In genomic region chr3:487580-487979, GRCh38 we compare ENCODE assay signal across 19 cellular contexts.
"Had no signal": no experiment of that assay in that cellular context is flagged by ENCODE, and none has a peak within 500 bp of the region (broad histone marks: within the 10 kb centered on the region; RNA-seq: fewer than 3 reads in every experiment).

No MANE protein-coding gene starts in this region.

- H3K27ac ChIP-seq: gastrocnemius medialis, heart right ventricle, neutrophil, right atrium auricular region, sigmoid colon, skin epidermis, stomach, transverse colon had no signal

- ATAC-seq: effector memory CD8-positive, alpha-beta T cell; gastrocnemius medialis; heart right ventricle; left lobe of liver; mucosa of descending colon; naive thymus-derived CD8-positive, alpha-beta T cell; stimulated activated naive B cell treated with anti-CD40 and anti-IgM and Interleukin-4, amounts not matched to agents 10 μg/mL and 1 μg/mL and 100 μg/mL, for 72 hours had no signal

- DNase-seq: effector memory CD8-positive, alpha-beta T cell; erythroblast; gastrocnemius medialis; heart right ventricle; kidney glomerular epithelial cell; mucosa of descending colon; naive thymus-derived CD8-positive, alpha-beta T cell; posterior cingulate gyrus; sigmoid colon; stimulated activated CD4-positive, alpha-beta T cell treated with anti-CD3 and anti-CD28 coated beads, Interleukin-2, amount 100 ng/mL, for 24 hours; stimulated activated CD4-positive, alpha-beta T cell treated with anti-CD3 and anti-CD28 coated beads, Interleukin-4, amount 100 ng/mL, for 4 hours; stimulated activated naive B cell treated with anti-CD40 and anti-IgM and Interleukin-4, amounts not matched to agents 10 μg/mL and 1 μg/mL and 100 μg/mL, for 72 hours; stomach; substantia nigra; transverse colon had no signal
